10 cellular contexts compared by ENCODE assay signal in the genomic region with DNA sequence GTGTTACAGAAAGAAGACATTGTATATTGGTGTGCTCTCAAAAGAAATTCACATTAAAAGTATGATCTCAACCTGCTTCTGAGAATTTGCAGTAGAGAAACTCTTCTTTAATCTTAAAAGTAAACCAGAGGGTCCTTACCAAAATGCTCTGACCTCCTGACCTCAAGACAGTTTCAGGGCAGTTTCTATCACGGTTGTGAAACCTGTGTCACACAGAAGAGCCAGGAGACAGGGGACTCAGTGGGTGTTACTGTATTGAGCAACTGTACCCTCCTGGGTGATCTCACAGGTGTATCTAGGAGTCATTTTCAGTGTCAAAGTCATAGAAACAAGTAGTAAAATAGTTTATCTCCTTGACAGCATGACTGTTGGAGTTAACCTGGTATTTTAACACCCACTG.
A peak's percentile ranks its signal among the peaks of the same experiment; 100 is the strongest.
DNase-seq lines count a peak whose midpoint lies in the region; ATAC-seq and TF ChIP-seq lines count a peak whose summit lies in the region.
"Had no signal": no experiment of that assay in that cellular context is flagged by ENCODE, and none has a peak within 500 bp of the region (broad histone marks: within the 10 kb centered on the region; RNA-seq: fewer than 3 reads in every experiment).

No MANE protein-coding gene starts in this region.

- no peak overlapping the region for H3K4me3 Mint-ChIP-seq in stimulated activated memory B cell treated with anti-CD40 and anti-IgM and Interleukin-4, amounts not matched to agents 10 μg/mL and 1 μg/mL and 100 μg/mL, for 72 hours

- TF ChIP-seq CTCF in smooth muscle cell (IDR thresholded peaks at IDR 0.05; ENCODE audit: borderline replicate concordance, insufficient read depth, poor library complexity, severe bottlenecking): no peak

- no peaks in the 10 kb centered on the region for H3K36me3 Mint-ChIP-seq in stimulated activated memory B cell treated with anti-CD40 and anti-IgM and Interleukin-4, amounts not matched to agents 10 μg/mL and 1 μg/mL and 100 μg/mL, for 72 hours

- H3K79me2 ChIP-seq in smooth muscle cell (ENCODE audit: low read depth): no peaks in the 10 kb centered on the region

- no peaks in the 10 kb centered on the region for H3F3A ChIP-seq in smooth muscle cell (ENCODE audit: low read depth)

- no peak overlapping the region for H3K9ac ChIP-seq in smooth muscle cell (ENCODE audit: low read depth)
- H3K9ac ChIP-seq: GM23248 had no signal

- H3K9me3 Mint-ChIP-seq in stimulated activated memory B cell treated with anti-CD40 and anti-IgM and Interleukin-4, amounts not matched to agents 10 μg/mL and 1 μg/mL and 100 μg/mL, for 72 hours: no peaks in the 10 kb centered on the region

- peak; percentile 15 for DNase-seq in stimulated activated CD4-positive, alpha-beta T cell treated with anti-CD3 and anti-CD28 coated beads, Interleukin-1b, Interleukin-23, amount 100 ng/mL, for 48 hours
- DNase-seq in stimulated activated CD4-positive, alpha-beta T cell treated with anti-CD3 and anti-CD28 coated beads, Interleukin-4, amount 100 ng/mL, for 1 hour: no peak
- DNase-seq in smooth muscle cell (lab: John Stamatoyannopoulos, UW; ENCODE audit: unreplicated experiment): no peak
- no peak for DNase-seq in SK-N-DZ (ENCODE audit: low spot score)
- no peak for DNase-seq in occipital lobe (lab: John Stamatoyannopoulos, UW)
- DNase-seq: GM23248 had no signal

- no peak overlapping the region for H3K27ac ChIP-seq in smooth muscle cell (ENCODE audit: low read depth)
- H3K27ac ChIP-seq: breast epithelium, GM23248 had no signal

- no peak overlapping the region for H3K4me3 ChIP-seq in smooth muscle cell
- H3K4me3 ChIP-seq: breast epithelium, GM23248 had no signal

- no peaks in the 10 kb centered on the region for H3K9me3 ChIP-seq in smooth muscle cell (replicated peaks; ENCODE audit: low read depth)
- H3K9me3 ChIP-seq: breast epithelium had no signal

- no peak overlapping the region for H3K27ac Mint-ChIP-seq in stimulated activated memory B cell treated with anti-CD40 and anti-IgM and Interleukin-4, amounts not matched to agents 10 μg/mL and 1 μg/mL and 100 μg/mL, for 72 hours

- H3K4me2 ChIP-seq in smooth muscle cell: no peak overlapping the region

- peaks cover 17% of the 10 kb centered on the region for H3K27me3 Mint-ChIP-seq in stimulated activated memory B cell treated with anti-CD40 and anti-IgM and Interleukin-4, amounts not matched to agents 10 μg/mL and 1 μg/mL and 100 μg/mL, for 72 hours

- H3K36me3 ChIP-seq in smooth muscle cell (ENCODE audit: low read depth): no peaks in the 10 kb centered on the region
- H3K36me3 ChIP-seq: breast epithelium had no signal

- ATAC-seq in GM21529 (IDR thresholded peaks at IDR 0.05; ENCODE audit: unreplicated experiment) (peak; percentile 95), HG03103 (IDR thresholded peaks at IDR 0.05; ENCODE audit: low read depth, unreplicated experiment) (peak; percentile 83)
- ATAC-seq in stimulated activated memory B cell treated with anti-CD40 and anti-IgM and Interleukin-4, amounts not matched to agents 10 μg/mL and 1 μg/mL and 100 μg/mL, for 72 hours: peak; percentile 53

- H3K4me1 ChIP-seq in smooth muscle cell (ENCODE audit: low read depth): no peaks in the 10 kb centered on the region
- H3K4me1 ChIP-seq: breast epithelium had no signal

- no peaks in the 10 kb centered on the region for H3K4me1 Mint-ChIP-seq in stimulated activated memory B cell treated with anti-CD40 and anti-IgM and Interleukin-4, amounts not matched to agents 10 μg/mL and 1 μg/mL and 100 μg/mL, for 72 hours

- H4K20me1 ChIP-seq in smooth muscle cell (ENCODE audit: low read depth): no peaks in the 10 kb centered on the region

- H3K27me3 ChIP-seq in smooth muscle cell (ENCODE audit: low read depth): no peaks in the 10 kb centered on the region
- H3K27me3 ChIP-seq: breast epithelium had no signal

- WGBS in smooth muscle cell (ENCODE audit: low lambda C conversion rate): 78% methylated on average over 1 of the region's 1 CpG

- H2AFZ ChIP-seq in smooth muscle cell (ENCODE audit: low read depth): no peak overlapping the region
- H2AFZ ChIP-seq: GM23248 had no signal
